Comparison of ENCODE assay signal across 18 cellular contexts in genomic region chr2:150127271-150127990, GRCh38.
DNase-seq lines count a peak whose midpoint lies in the region; ATAC-seq and TF ChIP-seq lines count a peak whose summit lies in the region.
"Had no signal": no experiment of that assay in that cellular context is flagged by ENCODE, and none has a peak within 500 bp of the region (broad histone marks: within the 10 kb centered on the region; RNA-seq: fewer than 3 reads in every experiment).

No MANE protein-coding gene starts in this region.

- H3K36me3 Mint-ChIP-seq in chondrocyte (ENCODE audit: low read depth) (no peaks in the 10 kb centered on the region), natural killer cell (no peaks in the 10 kb centered on the region)
- H3K36me3 Mint-ChIP-seq in activated naive CD8-positive, alpha-beta T cell treated with anti-CD3 and anti-CD28 coated beads, Interleukin-2, amount 50 U/mL, for 24 hours (ENCODE audit: low read depth) = no peaks in the 10 kb centered on the region
- H3K36me3 Mint-ChIP-seq in CD4-positive, alpha-beta T cell (ENCODE audit: low read depth) = no peaks in the 10 kb centered on the region
- H3K36me3 Mint-ChIP-seq: activated CD8-positive, alpha-beta memory T cell treated with anti-CD3 and anti-CD28 coated beads, Interleukin-2, amount 10 ng/mL, durations not matched to agents 7 days and 5 days had no signal

- H3K27ac Mint-ChIP-seq in chondrocyte (ENCODE audit: unreplicated experiment) (peak overlapping the region; percentile 34), natural killer cell (no peak overlapping the region)
- H3K27ac Mint-ChIP-seq in activated naive CD8-positive, alpha-beta T cell treated with anti-CD3 and anti-CD28 coated beads, Interleukin-2, amount 50 U/mL, for 24 hours = no peak overlapping the region
- H3K27ac Mint-ChIP-seq in CD4-positive, alpha-beta T cell = no peak overlapping the region
- H3K27ac Mint-ChIP-seq: activated CD8-positive, alpha-beta memory T cell treated with anti-CD3 and anti-CD28 coated beads, Interleukin-2, amount 10 ng/mL, durations not matched to agents 7 days and 5 days; activated T-helper 2 cell treated with anti-CD3 and anti-CD28 coated beads, Interferon-gamma antibody, Interleukin-2, Interleukin-4, amounts not matched to agents 10 μg/mL and 5 μg/mL and 100 μg/mL, durations not matched to agents 14 hours and 24 hours and 36 hours had no signal

- DNase-seq in chondrocyte (ENCODE audit: low spot score) (no peak), natural killer cell (no peak), D341Med (ENCODE audit: low spot score) (no peak)
- DNase-seq in activated naive CD8-positive, alpha-beta T cell treated with anti-CD3 and anti-CD28 coated beads, Interleukin-2, amount 50 U/mL, for 24 hours = no peak
- DNase-seq in CD4-positive, alpha-beta T cell = no peak
- DNase-seq: activated CD4-positive, alpha-beta T cell treated with anti-CD3 and anti-CD28 coated beads for 1 hour; activated CD8-positive, alpha-beta memory T cell treated with anti-CD3 and anti-CD28 coated beads, Interleukin-2, amount 10 ng/mL, durations not matched to agents 7 days and 5 days; BE2C; dorsolateral prefrontal cortex; left ventricle myocardium inferior; Peyer's patch; spleen; T1000 had no signal

- H3K9me3 Mint-ChIP-seq in chondrocyte (ENCODE audit: low read depth) = peaks cover 4% of the 10 kb centered on the region
- peaks cover 9 to 11% of the 10 kb centered on the region in 2 donors for H3K9me3 Mint-ChIP-seq in natural killer cell
- peaks cover 7% of the 10 kb centered on the region for H3K9me3 Mint-ChIP-seq in activated naive CD8-positive, alpha-beta T cell treated with anti-CD3 and anti-CD28 coated beads, Interleukin-2, amount 50 U/mL, for 24 hours
- peaks cover 2% of the 10 kb centered on the region for H3K9me3 Mint-ChIP-seq in CD4-positive, alpha-beta T cell
- H3K9me3 Mint-ChIP-seq: activated T-helper 2 cell treated with anti-CD3 and anti-CD28 coated beads, Interferon-gamma antibody, Interleukin-2, Interleukin-4, amounts not matched to agents 10 μg/mL and 5 μg/mL and 100 μg/mL, durations not matched to agents 14 hours and 24 hours and 36 hours had no signal

- no peaks in the 10 kb centered on the region for H3K9me3 ChIP-seq in CD4-positive, alpha-beta T cell (ENCODE audit: control insufficient read depth, low read length)
- H3K9me3 ChIP-seq: BE2C, left ventricle myocardium inferior, Peyer's patch had no signal

- CTCF ChIA-PET in CD4-positive, alpha-beta T cell (lab: Charles Lee) = no interaction called here

- H3K4me3 Mint-ChIP-seq in chondrocyte (ENCODE audit: unreplicated experiment) (no peak overlapping the region), natural killer cell (no peak overlapping the region)
- H3K4me3 Mint-ChIP-seq in activated naive CD8-positive, alpha-beta T cell treated with anti-CD3 and anti-CD28 coated beads, Interleukin-2, amount 50 U/mL, for 24 hours = no peak overlapping the region
- H3K4me3 Mint-ChIP-seq in CD4-positive, alpha-beta T cell = no peak overlapping the region
- H3K4me3 Mint-ChIP-seq: activated CD8-positive, alpha-beta memory T cell treated with anti-CD3 and anti-CD28 coated beads, Interleukin-2, amount 10 ng/mL, durations not matched to agents 7 days and 5 days had no signal

- POLR2A ChIA-PET in CD4-positive, alpha-beta T cell (lab: Charles Lee) = no interaction called here

- H3K27me3 ChIP-seq in CD4-positive, alpha-beta T cell (ENCODE audit: control insufficient read depth, insufficient read depth, low read length) = no peaks in the 10 kb centered on the region
- H3K27me3 ChIP-seq: BE2C, Peyer's patch, spleen had no signal

- intact Hi-C loops in natural killer cell (cut with micrococcal nuclease) = no loop called here
- intact Hi-C loops in CD4-positive, alpha-beta T cell (cut with DNase I, micrococcal nuclease) = no loop called here

- TF ChIP-seq CTCF in chondrocyte (IDR thresholded peaks at IDR 0.05) = no peak
- TF ChIP-seq CTCF in natural killer cell (IDR thresholded peaks at IDR 0.05) = no peak
- TF ChIP-seq CTCF in CD4-positive, alpha-beta T cell (IDR thresholded peaks at IDR 0.05) = no peak

- H3K4me1 Mint-ChIP-seq in chondrocyte (ENCODE audit: low read depth) = peaks cover 48% of the 10 kb centered on the region
- H3K4me1 Mint-ChIP-seq in natural killer cell = no peaks in the 10 kb centered on the region
- H3K4me1 Mint-ChIP-seq in activated naive CD8-positive, alpha-beta T cell treated with anti-CD3 and anti-CD28 coated beads, Interleukin-2, amount 50 U/mL, for 24 hours = no peaks in the 10 kb centered on the region
- no peaks in the 10 kb centered on the region for H3K4me1 Mint-ChIP-seq in CD4-positive, alpha-beta T cell (ENCODE audit: low read depth)
- H3K4me1 Mint-ChIP-seq: activated CD8-positive, alpha-beta memory T cell treated with anti-CD3 and anti-CD28 coated beads, Interleukin-2, amount 10 ng/mL, durations not matched to agents 7 days and 5 days had no signal

- H3K27me3 Mint-ChIP-seq in chondrocyte (ENCODE audit: low read depth) (no peaks in the 10 kb centered on the region), natural killer cell (ENCODE audit: low read depth in 2 of 2) (no peaks in the 10 kb centered on the region)
- no peaks in the 10 kb centered on the region for H3K27me3 Mint-ChIP-seq in activated naive CD8-positive, alpha-beta T cell treated with anti-CD3 and anti-CD28 coated beads, Interleukin-2, amount 50 U/mL, for 24 hours
- H3K27me3 Mint-ChIP-seq in CD4-positive, alpha-beta T cell = no peaks in the 10 kb centered on the region
- H3K27me3 Mint-ChIP-seq: activated CD8-positive, alpha-beta memory T cell treated with anti-CD3 and anti-CD28 coated beads, Interleukin-2, amount 10 ng/mL, durations not matched to agents 7 days and 5 days had no signal

- peak; percentile 49 for ATAC-seq in GM18520 (IDR thresholded peaks at IDR 0.05; ENCODE audit: unreplicated experiment)
- peak; percentile 55 for ATAC-seq in HG03342 (IDR thresholded peaks at IDR 0.05; ENCODE audit: unreplicated experiment)
- ATAC-seq in natural killer cell = peak; percentile 35 to 66 (median 63)
- ATAC-seq in activated naive CD8-positive, alpha-beta T cell treated with anti-CD3 and anti-CD28 coated beads, Interleukin-2, amount 50 U/mL, for 24 hours = no peak
- no peak for ATAC-seq in CD4-positive, alpha-beta T cell (ENCODE audit: poor library complexity)
- no peak for ATAC-seq in GM21737 (IDR thresholded peaks at IDR 0.05; ENCODE audit: unreplicated experiment)
- ATAC-seq: activated CD8-positive, alpha-beta memory T cell treated with anti-CD3 and anti-CD28 coated beads, Interleukin-2, amount 10 ng/mL, durations not matched to agents 7 days and 5 days had no signal

- H3K27ac ChIP-seq in CD4-positive, alpha-beta T cell (ENCODE audit: low read depth, low read length) = no peak overlapping the region
- H3K27ac ChIP-seq: dorsolateral prefrontal cortex, left ventricle myocardium inferior, Peyer's patch, SK-N-MC, spleen had no signal

Comparison
In these comparisons a context has a peak if more than half of its experiments do, and no peak if none do; other contexts are left out.
1. ATAC-seq: peak in GM18520 (single experiment), HG03342 (single experiment) and natural killer cell (3 of 3); none in activated naive CD8-positive, alpha-beta T cell treated with anti-CD3 and anti-CD28 coated beads, Interleukin-2, amount 50 U/mL, for 24 hours (single experiment), CD4-positive, alpha-beta T cell (single experiment) and GM21737 (single experiment).